1 cellular context compared by ENCODE assay signal in the genomic region with DNA sequence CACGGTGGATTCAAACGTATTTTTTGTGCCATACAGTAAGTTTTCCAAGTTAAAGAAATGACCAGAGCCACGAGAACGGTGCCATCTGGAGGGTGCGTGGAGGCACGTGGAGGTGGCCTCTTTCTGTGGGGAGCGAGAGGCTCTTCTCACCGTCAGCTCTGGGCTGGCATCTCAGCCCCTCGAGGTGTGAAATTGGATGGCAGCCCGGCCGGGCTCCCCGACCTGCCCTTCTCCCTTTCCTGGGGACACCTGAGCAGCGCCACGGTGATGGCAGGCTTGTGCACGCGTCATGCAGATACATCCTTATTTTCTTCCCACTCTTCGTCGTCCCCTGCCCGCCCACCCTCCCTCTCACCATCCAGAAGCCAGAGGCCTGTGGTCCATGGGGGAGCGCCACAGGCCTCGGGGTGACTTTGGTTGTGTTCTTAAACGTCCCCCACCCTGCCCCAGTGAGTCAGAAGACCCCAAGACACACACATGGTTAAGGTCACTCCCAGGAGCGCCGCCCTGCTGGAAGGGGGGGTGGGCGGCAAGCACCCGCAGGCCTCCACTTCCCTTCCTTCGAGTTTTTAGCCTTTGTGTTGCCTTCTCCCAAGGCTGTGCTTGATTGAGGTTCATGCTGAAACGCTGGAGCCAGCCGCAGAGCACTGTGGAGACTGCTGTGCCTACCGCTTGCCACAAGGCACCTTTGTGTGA.
TF ChIP-seq lines count a peak whose summit lies in the region.

No MANE protein-coding gene starts in this region.

TF ChIP-seq in liver, 16 proteins besides CTCF, POLR2A, EP300 and RAD21 (continued from another document):
- TF ChIP-seq REST (IDR thresholded peaks at IDR 0.05) (no peak), YY1 (IDR thresholded peaks at IDR 0.05) (no peak), HNF4A (conservative IDR thresholded peaks at IDR 0.05) (no peak), GABPA (IDR thresholded peaks at IDR 0.05 in 1 of 2, conservative IDR thresholded peaks at IDR 0.05 in 1 of 2) (no peak), NR2F2 (IDR thresholded peaks at IDR 0.05) (no peak)
